1 cellular context compared by ENCODE assay signal in the genomic region with DNA sequence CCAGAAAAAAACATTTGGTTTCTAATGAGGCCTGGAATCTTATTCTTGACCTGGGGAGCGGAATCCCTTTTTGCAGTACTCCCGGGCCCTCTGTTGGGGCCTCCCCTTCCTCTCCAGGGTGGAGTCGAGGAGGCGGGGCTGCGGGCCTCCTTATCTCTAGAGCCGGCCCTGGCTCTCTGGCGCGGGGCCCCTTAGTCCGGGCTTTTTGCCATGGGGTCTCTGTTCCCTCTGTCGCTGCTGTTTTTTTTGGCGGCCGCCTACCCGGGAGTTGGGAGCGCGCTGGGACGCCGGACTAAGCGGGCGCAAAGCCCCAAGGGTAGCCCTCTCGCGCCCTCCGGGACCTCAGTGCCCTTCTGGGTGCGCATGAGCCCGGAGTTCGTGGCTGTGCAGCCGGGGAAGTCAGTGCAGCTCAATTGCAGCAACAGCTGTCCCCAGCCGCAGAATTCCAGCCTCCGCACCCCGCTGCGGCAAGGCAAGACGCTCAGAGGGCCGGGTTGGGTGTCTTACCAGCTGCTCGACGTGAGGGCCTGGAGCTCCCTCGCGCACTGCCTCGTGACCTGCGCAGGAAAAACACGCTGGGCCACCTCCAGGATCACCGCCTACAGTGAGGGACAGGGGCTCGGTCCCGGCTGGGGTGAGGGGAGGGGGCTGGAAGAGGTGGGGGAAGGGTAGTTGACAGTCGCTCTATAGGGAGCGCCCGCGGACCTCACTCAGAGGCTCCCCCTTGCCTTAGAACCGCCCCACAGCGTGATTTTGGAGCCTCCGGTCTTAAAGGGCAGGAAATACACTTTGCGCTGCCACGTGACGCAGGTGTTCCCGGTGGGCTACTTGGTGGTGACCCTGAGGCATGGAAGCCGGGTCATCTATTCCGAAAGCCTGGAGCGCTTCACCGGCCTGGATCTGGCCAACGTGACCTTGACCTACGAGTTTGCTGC.
TF ChIP-seq lines count a peak whose summit lies in the region.

A gene with protein sequence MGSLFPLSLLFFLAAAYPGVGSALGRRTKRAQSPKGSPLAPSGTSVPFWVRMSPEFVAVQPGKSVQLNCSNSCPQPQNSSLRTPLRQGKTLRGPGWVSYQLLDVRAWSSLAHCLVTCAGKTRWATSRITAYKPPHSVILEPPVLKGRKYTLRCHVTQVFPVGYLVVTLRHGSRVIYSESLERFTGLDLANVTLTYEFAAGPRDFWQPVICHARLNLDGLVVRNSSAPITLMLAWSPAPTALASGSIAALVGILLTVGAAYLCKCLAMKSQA (plus strand): TSS at position 153 of the 935 bp plus-strand sequence. CDS start 58 bp downstream, at position 211.

TF ChIP-seq in WTC11, 78 proteins besides CTCF, POLR2A, EP300 and RAD21 (continued from another document):
- TF ChIP-seq, protein P1, sequence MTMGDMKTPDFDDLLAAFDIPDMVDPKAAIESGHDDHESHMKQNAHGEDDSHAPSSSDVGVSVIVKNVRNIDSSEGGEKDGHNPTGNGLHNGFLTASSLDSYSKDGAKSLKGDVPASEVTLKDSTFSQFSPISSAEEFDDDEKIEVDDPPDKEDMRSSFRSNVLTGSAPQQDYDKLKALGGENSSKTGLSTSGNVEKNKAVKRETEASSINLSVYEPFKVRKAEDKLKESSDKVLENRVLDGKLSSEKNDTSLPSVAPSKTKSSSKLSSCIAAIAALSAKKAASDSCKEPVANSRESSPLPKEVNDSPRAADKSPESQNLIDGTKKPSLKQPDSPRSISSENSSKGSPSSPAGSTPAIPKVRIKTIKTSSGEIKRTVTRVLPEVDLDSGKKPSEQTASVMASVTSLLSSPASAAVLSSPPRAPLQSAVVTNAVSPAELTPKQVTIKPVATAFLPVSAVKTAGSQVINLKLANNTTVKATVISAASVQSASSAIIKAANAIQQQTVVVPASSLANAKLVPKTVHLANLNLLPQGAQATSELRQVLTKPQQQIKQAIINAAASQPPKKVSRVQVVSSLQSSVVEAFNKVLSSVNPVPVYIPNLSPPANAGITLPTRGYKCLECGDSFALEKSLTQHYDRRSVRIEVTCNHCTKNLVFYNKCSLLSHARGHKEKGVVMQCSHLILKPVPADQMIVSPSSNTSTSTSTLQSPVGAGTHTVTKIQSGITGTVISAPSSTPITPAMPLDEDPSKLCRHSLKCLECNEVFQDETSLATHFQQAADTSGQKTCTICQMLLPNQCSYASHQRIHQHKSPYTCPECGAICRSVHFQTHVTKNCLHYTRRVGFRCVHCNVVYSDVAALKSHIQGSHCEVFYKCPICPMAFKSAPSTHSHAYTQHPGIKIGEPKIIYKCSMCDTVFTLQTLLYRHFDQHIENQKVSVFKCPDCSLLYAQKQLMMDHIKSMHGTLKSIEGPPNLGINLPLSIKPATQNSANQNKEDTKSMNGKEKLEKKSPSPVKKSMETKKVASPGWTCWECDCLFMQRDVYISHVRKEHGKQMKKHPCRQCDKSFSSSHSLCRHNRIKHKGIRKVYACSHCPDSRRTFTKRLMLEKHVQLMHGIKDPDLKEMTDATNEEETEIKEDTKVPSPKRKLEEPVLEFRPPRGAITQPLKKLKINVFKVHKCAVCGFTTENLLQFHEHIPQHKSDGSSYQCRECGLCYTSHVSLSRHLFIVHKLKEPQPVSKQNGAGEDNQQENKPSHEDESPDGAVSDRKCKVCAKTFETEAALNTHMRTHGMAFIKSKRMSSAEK (CRISPR knock-in tag; IDR thresholded peaks at IDR 0.05; ENCODE audit: borderline replicate concordance) = no peak
- TF ChIP-seq ZNF232 (CRISPR knock-in tag; IDR thresholded peaks at IDR 0.05) (no peak), TEAD1 (CRISPR knock-in tag; IDR thresholded peaks at IDR 0.05) (0 out of 2 replicates have a peak, but pooled peaks have one; percentile 42), JAZF1 (CRISPR knock-in tag; IDR thresholded peaks at IDR 0.05) (no peak), NFYB (CRISPR knock-in tag; conservative IDR thresholded peaks at IDR 0.05; ENCODE audit: low read depth) (peak; percentile 31; the same call in 1 of the 2 replicates), SMAD3 (CRISPR knock-in tag; IDR thresholded peaks at IDR 0.05; ENCODE audit: borderline replicate concordance) (peak; percentile 43; the same call in 1 of the 2 replicates), GABPB1 (CRISPR knock-in tag; IDR thresholded peaks at IDR 0.05) (peak; percentile 20; the same call in 1 of the 2 replicates)
- TF ChIP-seq, protein P2, sequence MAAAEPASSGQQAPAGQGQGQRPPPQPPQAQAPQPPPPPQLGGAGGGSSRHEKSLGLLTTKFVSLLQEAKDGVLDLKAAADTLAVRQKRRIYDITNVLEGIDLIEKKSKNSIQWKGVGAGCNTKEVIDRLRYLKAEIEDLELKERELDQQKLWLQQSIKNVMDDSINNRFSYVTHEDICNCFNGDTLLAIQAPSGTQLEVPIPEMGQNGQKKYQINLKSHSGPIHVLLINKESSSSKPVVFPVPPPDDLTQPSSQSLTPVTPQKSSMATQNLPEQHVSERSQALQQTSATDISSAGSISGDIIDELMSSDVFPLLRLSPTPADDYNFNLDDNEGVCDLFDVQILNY (CRISPR knock-in tag; IDR thresholded peaks at IDR 0.05) = no peak
- TF ChIP-seq, protein P3, sequence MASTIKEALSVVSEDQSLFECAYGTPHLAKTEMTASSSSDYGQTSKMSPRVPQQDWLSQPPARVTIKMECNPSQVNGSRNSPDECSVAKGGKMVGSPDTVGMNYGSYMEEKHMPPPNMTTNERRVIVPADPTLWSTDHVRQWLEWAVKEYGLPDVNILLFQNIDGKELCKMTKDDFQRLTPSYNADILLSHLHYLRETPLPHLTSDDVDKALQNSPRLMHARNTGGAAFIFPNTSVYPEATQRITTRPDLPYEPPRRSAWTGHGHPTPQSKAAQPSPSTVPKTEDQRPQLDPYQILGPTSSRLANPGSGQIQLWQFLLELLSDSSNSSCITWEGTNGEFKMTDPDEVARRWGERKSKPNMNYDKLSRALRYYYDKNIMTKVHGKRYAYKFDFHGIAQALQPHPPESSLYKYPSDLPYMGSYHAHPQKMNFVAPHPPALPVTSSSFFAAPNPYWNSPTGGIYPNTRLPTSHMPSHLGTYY (CRISPR knock-in tag; IDR thresholded peaks at IDR 0.05) = no peak
- TF ChIP-seq, protein P4, sequence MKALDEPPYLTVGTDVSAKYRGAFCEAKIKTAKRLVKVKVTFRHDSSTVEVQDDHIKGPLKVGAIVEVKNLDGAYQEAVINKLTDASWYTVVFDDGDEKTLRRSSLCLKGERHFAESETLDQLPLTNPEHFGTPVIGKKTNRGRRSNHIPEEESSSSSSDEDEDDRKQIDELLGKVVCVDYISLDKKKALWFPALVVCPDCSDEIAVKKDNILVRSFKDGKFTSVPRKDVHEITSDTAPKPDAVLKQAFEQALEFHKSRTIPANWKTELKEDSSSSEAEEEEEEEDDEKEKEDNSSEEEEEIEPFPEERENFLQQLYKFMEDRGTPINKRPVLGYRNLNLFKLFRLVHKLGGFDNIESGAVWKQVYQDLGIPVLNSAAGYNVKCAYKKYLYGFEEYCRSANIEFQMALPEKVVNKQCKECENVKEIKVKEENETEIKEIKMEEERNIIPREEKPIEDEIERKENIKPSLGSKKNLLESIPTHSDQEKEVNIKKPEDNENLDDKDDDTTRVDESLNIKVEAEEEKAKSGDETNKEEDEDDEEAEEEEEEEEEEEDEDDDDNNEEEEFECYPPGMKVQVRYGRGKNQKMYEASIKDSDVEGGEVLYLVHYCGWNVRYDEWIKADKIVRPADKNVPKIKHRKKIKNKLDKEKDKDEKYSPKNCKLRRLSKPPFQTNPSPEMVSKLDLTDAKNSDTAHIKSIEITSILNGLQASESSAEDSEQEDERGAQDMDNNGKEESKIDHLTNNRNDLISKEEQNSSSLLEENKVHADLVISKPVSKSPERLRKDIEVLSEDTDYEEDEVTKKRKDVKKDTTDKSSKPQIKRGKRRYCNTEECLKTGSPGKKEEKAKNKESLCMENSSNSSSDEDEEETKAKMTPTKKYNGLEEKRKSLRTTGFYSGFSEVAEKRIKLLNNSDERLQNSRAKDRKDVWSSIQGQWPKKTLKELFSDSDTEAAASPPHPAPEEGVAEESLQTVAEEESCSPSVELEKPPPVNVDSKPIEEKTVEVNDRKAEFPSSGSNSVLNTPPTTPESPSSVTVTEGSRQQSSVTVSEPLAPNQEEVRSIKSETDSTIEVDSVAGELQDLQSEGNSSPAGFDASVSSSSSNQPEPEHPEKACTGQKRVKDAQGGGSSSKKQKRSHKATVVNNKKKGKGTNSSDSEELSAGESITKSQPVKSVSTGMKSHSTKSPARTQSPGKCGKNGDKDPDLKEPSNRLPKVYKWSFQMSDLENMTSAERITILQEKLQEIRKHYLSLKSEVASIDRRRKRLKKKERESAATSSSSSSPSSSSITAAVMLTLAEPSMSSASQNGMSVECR (CRISPR knock-in tag; IDR thresholded peaks at IDR 0.05; ENCODE audit: borderline replicate concordance) = peak; percentile 76; the same call in 1 of the 2 replicates
- TF ChIP-seq, protein P5, sequence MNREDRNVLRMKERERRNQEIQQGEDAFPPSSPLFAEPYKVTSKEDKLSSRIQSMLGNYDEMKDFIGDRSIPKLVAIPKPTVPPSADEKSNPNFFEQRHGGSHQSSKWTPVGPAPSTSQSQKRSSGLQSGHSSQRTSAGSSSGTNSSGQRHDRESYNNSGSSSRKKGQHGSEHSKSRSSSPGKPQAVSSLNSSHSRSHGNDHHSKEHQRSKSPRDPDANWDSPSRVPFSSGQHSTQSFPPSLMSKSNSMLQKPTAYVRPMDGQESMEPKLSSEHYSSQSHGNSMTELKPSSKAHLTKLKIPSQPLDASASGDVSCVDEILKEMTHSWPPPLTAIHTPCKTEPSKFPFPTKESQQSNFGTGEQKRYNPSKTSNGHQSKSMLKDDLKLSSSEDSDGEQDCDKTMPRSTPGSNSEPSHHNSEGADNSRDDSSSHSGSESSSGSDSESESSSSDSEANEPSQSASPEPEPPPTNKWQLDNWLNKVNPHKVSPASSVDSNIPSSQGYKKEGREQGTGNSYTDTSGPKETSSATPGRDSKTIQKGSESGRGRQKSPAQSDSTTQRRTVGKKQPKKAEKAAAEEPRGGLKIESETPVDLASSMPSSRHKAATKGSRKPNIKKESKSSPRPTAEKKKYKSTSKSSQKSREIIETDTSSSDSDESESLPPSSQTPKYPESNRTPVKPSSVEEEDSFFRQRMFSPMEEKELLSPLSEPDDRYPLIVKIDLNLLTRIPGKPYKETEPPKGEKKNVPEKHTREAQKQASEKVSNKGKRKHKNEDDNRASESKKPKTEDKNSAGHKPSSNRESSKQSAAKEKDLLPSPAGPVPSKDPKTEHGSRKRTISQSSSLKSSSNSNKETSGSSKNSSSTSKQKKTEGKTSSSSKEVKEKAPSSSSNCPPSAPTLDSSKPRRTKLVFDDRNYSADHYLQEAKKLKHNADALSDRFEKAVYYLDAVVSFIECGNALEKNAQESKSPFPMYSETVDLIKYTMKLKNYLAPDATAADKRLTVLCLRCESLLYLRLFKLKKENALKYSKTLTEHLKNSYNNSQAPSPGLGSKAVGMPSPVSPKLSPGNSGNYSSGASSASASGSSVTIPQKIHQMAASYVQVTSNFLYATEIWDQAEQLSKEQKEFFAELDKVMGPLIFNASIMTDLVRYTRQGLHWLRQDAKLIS (CRISPR knock-in tag; IDR thresholded peaks at IDR 0.05; ENCODE audit: borderline replicate concordance) = no peak
- TF ChIP-seq, protein P6, sequence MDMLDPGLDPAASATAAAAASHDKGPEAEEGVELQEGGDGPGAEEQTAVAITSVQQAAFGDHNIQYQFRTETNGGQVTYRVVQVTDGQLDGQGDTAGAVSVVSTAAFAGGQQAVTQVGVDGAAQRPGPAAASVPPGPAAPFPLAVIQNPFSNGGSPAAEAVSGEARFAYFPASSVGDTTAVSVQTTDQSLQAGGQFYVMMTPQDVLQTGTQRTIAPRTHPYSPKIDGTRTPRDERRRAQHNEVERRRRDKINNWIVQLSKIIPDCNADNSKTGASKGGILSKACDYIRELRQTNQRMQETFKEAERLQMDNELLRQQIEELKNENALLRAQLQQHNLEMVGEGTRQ (CRISPR knock-in tag; IDR thresholded peaks at IDR 0.05) = peak; percentile 61
- TF ChIP-seq, protein P7, sequence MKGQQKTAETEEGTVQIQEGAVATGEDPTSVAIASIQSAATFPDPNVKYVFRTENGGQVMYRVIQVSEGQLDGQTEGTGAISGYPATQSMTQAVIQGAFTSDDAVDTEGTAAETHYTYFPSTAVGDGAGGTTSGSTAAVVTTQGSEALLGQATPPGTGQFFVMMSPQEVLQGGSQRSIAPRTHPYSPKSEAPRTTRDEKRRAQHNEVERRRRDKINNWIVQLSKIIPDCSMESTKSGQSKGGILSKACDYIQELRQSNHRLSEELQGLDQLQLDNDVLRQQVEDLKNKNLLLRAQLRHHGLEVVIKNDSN (CRISPR knock-in tag; IDR thresholded peaks at IDR 0.05) = peak; percentile 61
